22 cellular contexts compared by ENCODE assay signal in the genomic region with DNA sequence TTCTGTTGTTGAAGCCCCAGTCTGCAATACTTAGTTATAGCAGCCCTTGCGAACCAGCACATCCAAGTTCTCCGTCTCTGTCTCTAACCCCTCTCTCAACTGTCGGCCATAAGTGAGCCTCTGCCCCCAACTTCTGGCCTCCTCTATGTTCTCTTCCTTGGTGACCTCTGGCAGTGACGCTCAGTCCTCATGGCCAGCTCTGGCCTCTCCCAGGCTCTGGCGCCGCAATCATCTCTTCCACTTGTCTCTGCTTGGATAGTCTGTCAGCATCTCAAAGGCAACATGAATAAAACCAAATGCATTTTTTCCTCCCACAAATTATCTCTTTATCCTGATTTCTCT. TPM values are rescaled to one million over a fixed set of nuclear protein-coding genes. Genes with fewer than 3 reads are reported as not detected.
A peak's percentile ranks its signal among the peaks of the same experiment; 100 is the strongest.
DNase-seq lines count a peak whose midpoint lies in the region; ATAC-seq, FAIRE-seq and TF ChIP-seq lines count a peak whose summit lies in the region.
"Had no signal": no experiment of that assay in that cellular context is flagged by ENCODE, and none has a peak within 500 bp of the region (broad histone marks: within the 10 kb centered on the region; RNA-seq: fewer than 3 reads in every experiment).

No MANE protein-coding gene starts in this region.

- no peaks in the 10 kb centered on the region for H3K9me3 ChIP-seq in HEK293 (ENCODE audit: control insufficient read depth, insufficient read depth, low read depth, low read length)
- no peaks in the 10 kb centered on the region for H3K9me3 ChIP-seq in K562 (replicated peaks; ENCODE audit: control insufficient read depth, insufficient read depth, low read depth, low read length)
- H3K9me3 ChIP-seq: BE2C, HAP-1 had no signal

- 75% methylated on average over 6 of the region's 6 CpGs for WGBS in K562 (ENCODE audit: insufficient coverage, low coverage, missing lambda C conversion rate)

- H3K4me2 ChIP-seq in K562 (ENCODE audit: insufficient read depth, low read length), result peak overlapping the region; percentile 6; the same call in 1 of the 2 replicates

- FAIRE-seq in K562 (lab: Jason Lieb, UNC), result no peak
- FAIRE-seq: A204.1, GM12892, GM18507 had no signal

- ATAC-seq in K562 (peak; percentile 3; the same call in 1 of the 3 replicates), HG03097 (IDR thresholded peaks at IDR 0.05; ENCODE audit: low FRiP score, unreplicated experiment) (no peak), HG02852 (IDR thresholded peaks at IDR 0.05; ENCODE audit: unreplicated experiment) (no peak)

- no peaks in the 10 kb centered on the region for H3K9me1 ChIP-seq in K562 (ENCODE audit: control insufficient read depth, insufficient read depth, low read length)

- H3K27me3 ChIP-seq in K562 (ENCODE audit: control insufficient read depth in 2 of 2, insufficient read depth in 2 of 2, low read length in 2 of 2), result no peaks in the 10 kb centered on the region
- H3K27me3 ChIP-seq: BE2C had no signal

- POLR2A ChIA-PET in HEK293 (lab: Yijun Ruan, JAX) (no interaction called here), K562 (lab: Yijun Ruan, JAX) (interaction anchor here (0.5 to 4.0 kb wide), 3 partner anchors 9 to 112 kb away, joined by 3 to 14 read pairs (median 4); partner anchors contain the start of gene HLCS)

- no TSS peak for BruUV-seq in K562 (replicated peaks; lab: Mats Ljungman, UMichigan)

- no peak for TF ChIP-seq CTCF in 22Rv1 (IDR thresholded peaks at IDR 0.05)
- no peak for TF ChIP-seq CTCF in HEK293 (tag by site-specific recombination; IDR thresholded peaks at IDR 0.05)
- no peak for TF ChIP-seq CTCF in K562 (IDR thresholded peaks at IDR 0.05 in 2 of 3, conservative IDR thresholded peaks at IDR 0.05 in 1 of 3; ENCODE audit: insufficient read depth in 2 of 3, low read depth in 1 of 3, low read length in 3 of 3)

- TF ChIP-seq RAD21 in K562 (CRISPR knock-in tag; conservative IDR thresholded peaks at IDR 0.05 in 1 of 2, IDR thresholded peaks at IDR 0.05 in 1 of 2), result no peak

- no peak for DNase-seq in K562 (ENCODE audit: extremely low read depth in 1 of 4, low spot score in 3 of 4)
- peak; percentile 24 for DNase-seq in mesenteric fat pad (ENCODE audit: low spot score)
- DNase-seq in NCI-H1105 treated with DMSO at 0.1 percent for 48 hours (lab: John Stamatoyannopoulos, UW), result no peak
- DNase-seq: ACHN; BE2C; C1 segment of cervical spinal cord; CD4-positive, alpha-beta T cell; DMS153; DMS79; GDM1; GM23248; HFFc6 had no signal

- no peaks in the 10 kb centered on the region for H4K20me1 ChIP-seq in K562 (replicated peaks; ENCODE audit: control insufficient read depth, insufficient read depth, low read length)

- H3K4me3 ChIP-seq in HEK293 (ENCODE audit: low read depth, low read length), result no peak overlapping the region
- H3K4me3 ChIP-seq in K562, result no peak overlapping the region
- H3K4me3 ChIP-seq: GM23248, HAP-1 had no signal

- CTCF ChIA-PET in HEK293 (lab: Yijun Ruan, JAX) (interaction anchor here (0.6 to 5.3 kb wide), 5 partner anchors 9 to 145 kb away, joined by 3 to 36 read pairs (median 4); no protein-coding TSS in a partner anchor), K562 (lab: Yijun Ruan, JAX; ENCODE audit: low intra/inter-chr PET ratio) (no interaction called here)

- in situ Hi-C loops in K562 (cut with MboI), result loop anchor here (10.0 kb wide), 1 partner anchor 110 kb away; no protein-coding TSS in a partner anchor

- 0 out of 4 replicates have a peak overlapping the region, but pooled peaks of 1 of the 2 experiments have one; percentile 21 for H3K9ac ChIP-seq in K562 (ENCODE audit: insufficient read depth in 1 of 2, low read depth in 2 of 2, low read length in 2 of 2)
- H3K9ac ChIP-seq: GM23248 had no signal

- no peak for TF ChIP-seq POLR2A in K562 (conservative IDR thresholded peaks at IDR 0.05)

- no peaks in the 10 kb centered on the region; the same call in none of the 2 replicates for H3K4me1 ChIP-seq in HEK293 (ENCODE audit: control insufficient read depth, insufficient read depth, low read length)
- peaks cover 14 to 16% of the 10 kb centered on the region in 2 experiments for H3K4me1 ChIP-seq in K562 (replicated peaks in 1 of 2; ENCODE audit: control insufficient read depth in 2 of 2, insufficient read depth in 2 of 2, low read length in 2 of 2)

- H3K27ac ChIP-seq in 22Rv1 (peak overlapping the region; percentile 10; the same call in 1 of the 2 replicates), HEK293 (ENCODE audit: extremely low read depth, low read depth, low read length) (peak overlapping the region; percentile 25; the same call in 1 of the 2 replicates), K562 (ENCODE audit: extremely low read depth, low read depth, low read length) (peak overlapping the region; percentile 73; the same call in 2 of the 3 replicates)
- H3K27ac ChIP-seq: GM23248 had no signal

- H3K36me3 ChIP-seq in HEK293 (ENCODE audit: control insufficient read depth in 2 of 2, insufficient read depth in 1 of 2, low read length in 2 of 2) (no peaks in the 10 kb centered on the region), K562 (ENCODE audit: control insufficient read depth, insufficient read depth, low read length) (no peaks in the 10 kb centered on the region; the same call in 2 of the 3 replicates)
- H3K36me3 ChIP-seq: BE2C, HAP-1 had no signal

- no peak for TF ChIP-seq EP300 in K562 (IDR thresholded peaks at IDR 0.05; ENCODE audit: low read length)

- no peak overlapping the region for H2AFZ ChIP-seq in K562 (ENCODE audit: low read depth, low read length)
- H2AFZ ChIP-seq: GM23248 had no signal

- intact Hi-C loops in K562 (cut with micrococcal nuclease), result no loop called here

- no peaks in the 10 kb centered on the region for H3K79me2 ChIP-seq in K562 (ENCODE audit: control insufficient read depth, insufficient read depth, low read length)

TF ChIP-seq in HEK293, 187 proteins besides CTCF, POLR2A, EP300 and RAD21 (continues in another document):
- no peak for TF ChIP-seq GLIS1 (tag by site-specific recombination; IDR thresholded peaks at IDR 0.05)
- peak; percentile 36; the same call in 1 of the 2 replicates for TF ChIP-seq ZBTB17 (tag by site-specific recombination; IDR thresholded peaks at IDR 0.05)
- no peak for TF ChIP-seq ZNF626 (tag by site-specific recombination; IDR thresholded peaks at IDR 0.05)

TF ChIP-seq in K562, 482 proteins besides CTCF, POLR2A, EP300 and RAD21 (continues in another document):
- TF ChIP-seq NRF1 (conservative IDR thresholded peaks at IDR 0.05 in 1 of 2, IDR thresholded peaks at IDR 0.05 in 1 of 2) (peak in 1 of 2 experiments; percentile 8; a peak in 1 of 4 replicates), PHF8 (IDR thresholded peaks at IDR 0.05; ENCODE audit: borderline replicate concordance, low read length) (no peak), FOXA1 (IDR thresholded peaks at IDR 0.05; ENCODE audit: borderline replicate concordance) (no peak), NR2C2 (CRISPR knock-in tag; IDR thresholded peaks at IDR 0.05) (no peak), NR2C2 (tag; IDR thresholded peaks at IDR 0.05) (peak; percentile 65; the same call in 1 of the 2 replicates), ZNF324 (CRISPR knock-in tag; IDR thresholded peaks at IDR 0.05) (no peak), BRD4 (IDR thresholded peaks at IDR 0.05) (no peak), NFXL1 (CRISPR knock-in tag; IDR thresholded peaks at IDR 0.05) (0 out of 2 replicates have a peak, but pooled peaks have one; percentile 59)

RNA-seq across cellular contexts. Expression of gene HLCS, which starts 8.4 kb away (rescaled TPM):
- total RNA-seq in K562 (2011; cell fraction: chromatin; rRNA removed; ENCODE audit: low replicate concordance), result 102 and 136 TPM in 2 replicates
- total RNA-seq in K562 (2011; cell fraction: nucleolus; rRNA removed), result 47.9 and 55.7 TPM in 2 replicates
- total RNA-seq in K562 (2011; cell fraction: nucleoplasm; rRNA removed), result 69.9 and 71.1 TPM in 2 replicates
- 11.9 and 15.1 TPM in 2 replicates for total RNA-seq in K562 (2014; rRNA removed)
- total RNA-seq in K562 (2014; rRNA removed; fragmentation: Illumina TruSeq; extraction: Trizol), result 21.5 and 25.6 TPM in 2 replicates
- total RNA-seq in K562 (2015; rRNA removed; fragmentation: Illumina TruSeq; extraction: Trizol), result 17.5 and 18.5 TPM in 2 replicates
- total RNA-seq in K562 (2021), result 20.0 and 20.1 TPM in 2 replicates
- polyA plus RNA-seq in K562 (2011; rRNA removed), result 17.5 and 21.4 TPM in 2 replicates
- 11.0 and 15.7 TPM in 2 replicates for polyA plus RNA-seq in K562 (2011; cell fraction: cytosol; rRNA removed)
- 21.4 and 25.6 TPM in 2 replicates for polyA plus RNA-seq in K562 (2011; cell fraction: nucleus; rRNA removed)
- 13.6 and 26.9 TPM in 2 replicates for polyA plus RNA-seq in K562 (2012)
- 15.2 and 17.1 TPM in 2 replicates for polyA plus RNA-seq in K562 (2014; fragmentation: Illumina TruSeq; extraction: Trizol)
- 1 to 10 TPM; 3.0 to 3.6 TPM for polyA plus RNA-seq in K562 (2014; fragmentation: Nextera tagmentation; extraction: Ambion mirVana)
- polyA plus RNA-seq in K562 (2014; rRNA removed), result 9.8 and 13.3 TPM in 2 replicates
- polyA minus RNA-seq in K562 (2011; rRNA and poly(A)+ RNA removed), result 38.2 and 38.3 TPM in 2 replicates
- polyA minus RNA-seq in K562 (2011; cell fraction: cytosol; rRNA and poly(A)+ RNA removed), result 10.7 and 11.5 TPM in 2 replicates
- 19.1 and 29.1 TPM in 2 replicates for polyA minus RNA-seq in K562 (2011; cell fraction: nucleus; rRNA and poly(A)+ RNA removed)
- total RNA-seq in mesenteric fat pad, result 18.8 TPM

RNA-seq across cellular contexts. Expression of gene RIPPLY3, which starts 31.7 kb away (rescaled TPM):
- not detected in 2 replicates for total RNA-seq in K562 (2011; cell fraction: chromatin; rRNA removed; ENCODE audit: low replicate concordance)
- total RNA-seq in K562 (2011; cell fraction: nucleolus; rRNA removed), result not detected in 2 replicates
- total RNA-seq in K562 (2011; cell fraction: nucleoplasm; rRNA removed), result not detected in 2 replicates
- not detected in 2 replicates for total RNA-seq in K562 (2014; rRNA removed)
- total RNA-seq in K562 (2014; rRNA removed; fragmentation: Illumina TruSeq; extraction: Trizol), result not detected in 2 replicates
- total RNA-seq in K562 (2015; rRNA removed; fragmentation: Illumina TruSeq; extraction: Trizol), result not detected in 2 replicates
- total RNA-seq in K562 (2021), result not detected in 2 replicates
- not detected in 2 replicates for polyA plus RNA-seq in K562 (2011; rRNA removed)
- not detected in 2 replicates for polyA plus RNA-seq in K562 (2011; cell fraction: cytosol; rRNA removed)
- not detected in 2 replicates for polyA plus RNA-seq in K562 (2011; cell fraction: nucleus; rRNA removed)
- polyA plus RNA-seq in K562 (2012), result not detected in 2 replicates
- polyA plus RNA-seq in K562 (2014; fragmentation: Illumina TruSeq; extraction: Trizol), result not detected in 2 replicates
- not detected for polyA plus RNA-seq in K562 (2014; fragmentation: Nextera tagmentation; extraction: Ambion mirVana)
- polyA plus RNA-seq in K562 (2014; rRNA removed), result not detected in 2 replicates
- polyA minus RNA-seq in K562 (2011; rRNA and poly(A)+ RNA removed), result not detected in 2 replicates
- not detected in 2 replicates for polyA minus RNA-seq in K562 (2011; cell fraction: cytosol; rRNA and poly(A)+ RNA removed)
- polyA minus RNA-seq in K562 (2011; cell fraction: nucleus; rRNA and poly(A)+ RNA removed), result not detected in 2 replicates
- total RNA-seq in mesenteric fat pad, result not detected
- total RNA-seq: CD4-positive, alpha-beta T cell; GM23248; H4; HFFc6; HT-29 had no signal
- polyA plus RNA-seq: GM23248 had no signal

Comparison
In these comparisons a context has a peak if more than half of its experiments do, and no peak if none do; other contexts are left out.
1. H3K27ac ChIP-seq: peak in every context shown above with its lines; median percentile 73 in K562; 25 in HEK293; 10 in 22Rv1.